In genomic region chr11:70423523-70424505, GRCh38 we compare ENCODE assay signal across 1 cellular context.
TF ChIP-seq lines count a peak whose summit lies in the region.

No MANE protein-coding gene starts in this region.

TF ChIP-seq in IMR-90, 13 proteins besides CTCF, POLR2A, EP300 and RAD21 (continued from another document):
- no peak for TF ChIP-seq ELK1 (IDR thresholded peaks at IDR 0.05; ENCODE audit: borderline replicate concordance, low read depth, low read length)
- TF ChIP-seq RCOR1 (IDR thresholded peaks at IDR 0.05; ENCODE audit: insufficient replicate concordance, low read length) = peak; percentile 94
TF ChIP-seq in IMR-90: peak in this region for 6.
